ENCODE assay signal across 8 cellular contexts in genomic region chr1:53681647-53682368, GRCh38. TPM values are rescaled to one million over a fixed set of nuclear protein-coding genes. Genes with fewer than 3 reads are reported as not detected.
DNase-seq lines count a peak whose midpoint lies in the region; ATAC-seq and TF ChIP-seq lines count a peak whose summit lies in the region.
"Had no signal": no experiment of that assay in that cellular context is flagged by ENCODE, and none has a peak within 500 bp of the region (broad histone marks: within the 10 kb centered on the region; RNA-seq: fewer than 3 reads in every experiment).

No MANE protein-coding gene starts in this region.

- TF ChIP-seq CTCF in GM12873 (IDR thresholded peaks at IDR 0.05; ENCODE audit: insufficient read depth, low read depth, low read length, missing control alignments) (peak; percentile 67), endodermal cell (conservative IDR thresholded peaks at IDR 0.05) (peak; percentile 87), omental fat pad (IDR thresholded peaks at IDR 0.05) (no peak)

- peaks cover 11% of the 10 kb centered on the region for H3K27me3 Mint-ChIP-seq in endodermal cell (ENCODE audit: insufficient read depth)

- H3K9me3 ChIP-seq in endodermal cell (ENCODE audit: control insufficient read depth, low read length), result no peaks in the 10 kb centered on the region

- peaks cover 6% of the 10 kb centered on the region for H3K4me1 ChIP-seq in endodermal cell (ENCODE audit: control insufficient read depth, insufficient read depth, low read length)

- H3K9me3 Mint-ChIP-seq in endodermal cell, result no peaks in the 10 kb centered on the region

- no peak overlapping the region for H3K27ac ChIP-seq in endodermal cell (ENCODE audit: low read depth, low read length)

- peak; percentile 95 for DNase-seq in NCI-H1694 (lab: John Stamatoyannopoulos, UW)
- peak; percentile 12 to 14 for DNase-seq in activated CD4-positive, alpha-beta T cell treated with anti-CD3 and anti-CD28 coated beads, Interleukin-2, amount 50 U/mL, for 4 hours
- peak; percentile 94 for DNase-seq in endodermal cell
- DNase-seq in omental fat pad (ENCODE audit: low spot score), result peak; percentile 31

- no peak overlapping the region for H3K4me3 ChIP-seq in endodermal cell (ENCODE audit: low read length)

- H3K27me3 ChIP-seq in endodermal cell (ENCODE audit: control insufficient read depth, insufficient read depth, low read length, poor library complexity, severe bottlenecking), result peaks cover 14% of the 10 kb centered on the region

- H3K36me3 Mint-ChIP-seq in endodermal cell (ENCODE audit: low read depth), result no peaks in the 10 kb centered on the region

- peaks cover 30% of the 10 kb centered on the region for H3K4me1 Mint-ChIP-seq in endodermal cell

- no peak overlapping the region for H3K4me3 Mint-ChIP-seq in endodermal cell

- 41 to 43% methylated on average over 8 to 13 of the region's 13 CpGs for WGBS in endodermal cell (ENCODE audit: insufficient coverage in 1 of 2, insufficient read length in 1 of 2), 2 experiments

- ATAC-seq in omental fat pad (ENCODE audit: low FRiP score), result no peak
- no peak for ATAC-seq in GM19397 (IDR thresholded peaks at IDR 0.05; ENCODE audit: unreplicated experiment)
- no peak for ATAC-seq in HG03025 (IDR thresholded peaks at IDR 0.05; ENCODE audit: low FRiP score, unreplicated experiment)

- H3K27ac Mint-ChIP-seq in endodermal cell, result no peak overlapping the region

- H3K9ac ChIP-seq in endodermal cell (ENCODE audit: extremely low read depth, low read length, poor library complexity, severe bottlenecking), result no peak overlapping the region

- H3K36me3 ChIP-seq in endodermal cell (ENCODE audit: control insufficient read depth, insufficient read depth, low read length), result no peaks in the 10 kb centered on the region

RNA-seq across cellular contexts. Expression of gene GLIS1, which starts 57.2 kb away (rescaled TPM):
- total RNA-seq in endodermal cell (1 to 10 TPM; 2.1 to 3.9 TPM), omental fat pad (1 to 10 TPM in 2 of 4 donors, under 1 TPM in 2; 0.19 to 1.4 (median 0.75) TPM)
- 0.43 TPM for polyA plus RNA-seq in endodermal cell (2013, experiment 1 of 2)
- 0.25 TPM for polyA plus RNA-seq in endodermal cell (2013, experiment 2 of 2)
- total RNA-seq: activated CD8-positive, alpha-beta memory T cell treated with anti-CD3 and anti-CD28 coated beads for 36 hours had no signal

Comparison
In these comparisons a context has a peak if more than half of its experiments do, and no peak if none do; other contexts are left out.
1. CTCF ChIP-seq: peak in GM12873 (single experiment) and endodermal cell (single experiment); none in omental fat pad (0 of 3).
2. DNase-seq: peak in every context shown above with its lines; median percentile 95 in NCI-H1694; 94 in endodermal cell; 31 in omental fat pad; 13 in activated CD4-positive, alpha-beta T cell treated with anti-CD3 and anti-CD28 coated beads, Interleukin-2, amount 50 U/mL, for 4 hours.